In genomic region chr12:53047221-53048032, GRCh38 we compare ENCODE assay signal across 8 cellular contexts. TPM values are rescaled to one million over a fixed set of nuclear protein-coding genes. Genes with fewer than 3 reads are reported as not detected.
DNase-seq lines count a peak whose midpoint lies in the region; TF ChIP-seq lines count a peak whose summit lies in the region.

No MANE protein-coding gene starts in this region.

- no peaks in the 10 kb centered on the region for H3K9me3 ChIP-seq in liver (ENCODE audit: control insufficient read depth in 4 of 4, low read length in 3 of 4)

- CTCF ChIA-PET in HEK293T (lab: Yijun Ruan, JAX) = interaction anchor here (0.5 to 1.8 kb wide), 10 partner anchors 9 to 358 kb away, joined by 3 to 10 read pairs (median 4); partner anchors contain the start of gene AAAS

- POLR2A ChIA-PET in HEK293T (lab: Yijun Ruan, JAX) = interaction anchor here (0.9 to 2.7 kb wide), 6 partner anchors 8 to 50 kb away, joined by 3 to 21 read pairs (median 4); partner anchors contain the start of genes EIF4B, IGFBP6 and SPRYD3

- H3K4me3 ChIP-seq in coronary artery = peak overlapping the region; percentile 85
- peak overlapping the region; percentile 22 to 80 (median 55) for H3K4me3 ChIP-seq in liver (ENCODE audit: low read depth in 1 of 3, low read length in 3 of 3)

- TF ChIP-seq CTCF in GM10266 (IDR thresholded peaks at IDR 0.05; ENCODE audit: control insufficient read depth, insufficient read depth, low read depth, missing control alignments) = peak; percentile 81
- no peak for TF ChIP-seq CTCF in coronary artery (IDR thresholded peaks at IDR 0.05)
- TF ChIP-seq CTCF in liver (IDR thresholded peaks at IDR 0.05; ENCODE audit: low read depth, low read length, missing input control) = peak; percentile 43

- WGBS in liver = under 1% methylated on average over 94 of the region's 94 CpGs

- no peaks in the 10 kb centered on the region for H3K27me3 ChIP-seq in liver (ENCODE audit: control insufficient read depth in 4 of 4, insufficient read depth in 4 of 4, low read length in 3 of 4)

- peak; percentile 94 for DNase-seq in GM10266 (ENCODE audit: extremely low spot score)
- peak; percentile 70 for DNase-seq in HEK293T (ENCODE audit: extremely low spot score)
- peak; percentile 76 for DNase-seq in NCI-H146 treated with DMSO at 0.1 percent for 48 hours (lab: John Stamatoyannopoulos, UW; ENCODE audit: unreplicated experiment)
- peak; percentile 68 for DNase-seq in activated CD4-positive, alpha-beta T cell treated with anti-CD3 and anti-CD28 coated beads for 48 hours
- DNase-seq in coronary artery (ENCODE audit: low spot score) = peak; percentile 92
- DNase-seq in stimulated activated CD4-positive, alpha-beta T cell treated with anti-CD3 and anti-CD28 coated beads, Interleukin-4, amount 100 ng/mL, for 4 hours = peak; percentile 54 to 67
- DNase-seq in middle frontal gyrus (ENCODE audit: extremely low spot score, low spot score) = no peak

- no peak for TF ChIP-seq RAD21 in liver (IDR thresholded peaks at IDR 0.05)

- H3K4me1 ChIP-seq in liver (ENCODE audit: control insufficient read depth in 4 of 4, insufficient read depth in 4 of 4, low read length in 3 of 4) = peaks cover 10 to 52% (median 38%) of the 10 kb centered on the region in 4 donors

- no peaks in the 10 kb centered on the region for H3K36me3 ChIP-seq in liver (ENCODE audit: control insufficient read depth in 4 of 4, insufficient read depth in 3 of 4, low read depth in 1 of 4, low read length in 3 of 4)

- peak overlapping the region; percentile 95 to 97 for H3K27ac ChIP-seq in coronary artery
- peak overlapping the region; percentile 94 to 98 for H3K27ac ChIP-seq in liver (ENCODE audit: low read depth in 1 of 2, low read length in 2 of 2)

- H3K9ac ChIP-seq in liver (ENCODE audit: low read depth in 1 of 2, low read length in 2 of 2) = peak overlapping the region; percentile 30 to 61

TF ChIP-seq in HEK293T, 16 proteins besides CTCF, POLR2A, EP300 and RAD21:
- TF ChIP-seq SUZ12 (IDR thresholded peaks at IDR 0.05) = no peak
- TF ChIP-seq ELF4 (IDR thresholded peaks at IDR 0.05) = no peak
- TF ChIP-seq, protein P1, sequence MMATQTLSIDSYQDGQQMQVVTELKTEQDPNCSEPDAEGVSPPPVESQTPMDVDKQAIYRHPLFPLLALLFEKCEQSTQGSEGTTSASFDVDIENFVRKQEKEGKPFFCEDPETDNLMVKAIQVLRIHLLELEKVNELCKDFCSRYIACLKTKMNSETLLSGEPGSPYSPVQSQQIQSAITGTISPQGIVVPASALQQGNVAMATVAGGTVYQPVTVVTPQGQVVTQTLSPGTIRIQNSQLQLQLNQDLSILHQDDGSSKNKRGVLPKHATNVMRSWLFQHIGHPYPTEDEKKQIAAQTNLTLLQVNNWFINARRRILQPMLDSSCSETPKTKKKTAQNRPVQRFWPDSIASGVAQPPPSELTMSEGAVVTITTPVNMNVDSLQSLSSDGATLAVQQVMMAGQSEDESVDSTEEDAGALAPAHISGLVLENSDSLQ (IDR thresholded peaks at IDR 0.05) = no peak
- TF ChIP-seq ZNF384 (IDR thresholded peaks at IDR 0.05) = no peak
- TF ChIP-seq HDGF (IDR thresholded peaks at IDR 0.05; ENCODE audit: borderline replicate concordance) = no peak
- no peak for TF ChIP-seq L3MBTL2 (conservative IDR thresholded peaks at IDR 0.05)
- no peak for TF ChIP-seq CTBP1 (IDR thresholded peaks at IDR 0.05; ENCODE audit: borderline replicate concordance)
- TF ChIP-seq FOXA1 (IDR thresholded peaks at IDR 0.05) = no peak
- no peak for TF ChIP-seq ARNT (IDR thresholded peaks at IDR 0.05)
- no peak for TF ChIP-seq SP1 (IDR thresholded peaks at IDR 0.05)
- TF ChIP-seq BHLHE40 (IDR thresholded peaks at IDR 0.05; ENCODE audit: borderline replicate concordance) = no peak
- no peak for TF ChIP-seq LEF1 (IDR thresholded peaks at IDR 0.05; ENCODE audit: borderline replicate concordance)
- TF ChIP-seq NFRKB (IDR thresholded peaks at IDR 0.05) = no peak
- TF ChIP-seq TARDBP (IDR thresholded peaks at IDR 0.05) = no peak
- no peak for TF ChIP-seq FOXK2 (IDR thresholded peaks at IDR 0.05)
- no peak for TF ChIP-seq FOXM1 (IDR thresholded peaks at IDR 0.05; ENCODE audit: borderline replicate concordance)

TF ChIP-seq in liver, 16 proteins besides CTCF, POLR2A, EP300 and RAD21:
- TF ChIP-seq HNF4G (IDR thresholded peaks at IDR 0.05) = no peak
- TF ChIP-seq REST (IDR thresholded peaks at IDR 0.05) = no peak
- TF ChIP-seq GABPA (IDR thresholded peaks at IDR 0.05 in 1 of 2, conservative IDR thresholded peaks at IDR 0.05 in 1 of 2) = no peak
- no peak for TF ChIP-seq TAF1 (conservative IDR thresholded peaks at IDR 0.05)
- no peak for TF ChIP-seq YY1 (IDR thresholded peaks at IDR 0.05)
- no peak for TF ChIP-seq EGR1 (IDR thresholded peaks at IDR 0.05; ENCODE audit: low read depth in 2 of 2)
- TF ChIP-seq ZBTB33 (IDR thresholded peaks at IDR 0.05) = no peak
- no peak for TF ChIP-seq HNF4A (conservative IDR thresholded peaks at IDR 0.05)
- no peak for TF ChIP-seq JUND (IDR thresholded peaks at IDR 0.05)
- TF ChIP-seq RXRA (IDR thresholded peaks at IDR 0.05) = no peak
- TF ChIP-seq FOXA1 (IDR thresholded peaks at IDR 0.05) = no peak
- no peak for TF ChIP-seq ATF3 (IDR thresholded peaks at IDR 0.05)
- no peak for TF ChIP-seq FOXA2 (IDR thresholded peaks at IDR 0.05)
- no peak for TF ChIP-seq MAX (IDR thresholded peaks at IDR 0.05)
- no peak for TF ChIP-seq NR2F2 (IDR thresholded peaks at IDR 0.05)
- TF ChIP-seq SP1 (IDR thresholded peaks at IDR 0.05) = no peak
TF ChIP-seq in liver: peak in this region for 0.

RNA-seq across cellular contexts. Expression of gene TNS2, which starts 2.4 kb away (rescaled TPM):
- total RNA-seq in liver = 10 to 100 TPM; 11.7 to 94.0 TPM
- polyA plus RNA-seq in liver = 10 to 100 TPM; 44.7 to 47.2 TPM

RNA-seq across cellular contexts. Expression of gene SPRYD3, which starts 31.8 kb away (rescaled TPM):
- total RNA-seq in liver = 10 to 100 TPM in 1 of 2 donors, 1 to 10 TPM in 1; 6.0 to 15.2 TPM
- 10 to 100 TPM; 11.3 to 20.3 TPM for polyA plus RNA-seq in liver

RNA-seq across cellular contexts. Expression of gene EIF4B, which starts 41.2 kb away (rescaled TPM):
- 100 to 1,000 TPM; 264 to 273 TPM for total RNA-seq in liver
- 10 to 100 TPM; 32.1 to 73.2 TPM for polyA plus RNA-seq in liver

RNA-seq across cellular contexts. Expression of gene IGFBP6, which starts 50.0 kb away (rescaled TPM):
- 10 to 100 TPM in 1 of 2 donors, 1 to 10 TPM in 1; 1.6 to 13.6 TPM for total RNA-seq in liver
- polyA plus RNA-seq in liver = 10 to 100 TPM; 10.5 to 17.6 TPM

RNA-seq across cellular contexts. Expression of gene SOAT2, which starts 55.9 kb away (rescaled TPM):
- 1 to 10 TPM in 1 of 2 donors, under 1 TPM in 1; 0.92 to 9.4 TPM for total RNA-seq in liver
- polyA plus RNA-seq in liver = 1 to 10 TPM in 1 of 2 donors, under 1 TPM in 1; 0.48 to 1.6 TPM
